In genomic region chr12:7677432-7677888, GRCh38 we compare ENCODE assay signal across 1 cellular context.
TF ChIP-seq lines count a peak whose summit lies in the region.

No MANE protein-coding gene starts in this region.

TF ChIP-seq in SK-N-SH, 30 proteins besides CTCF, POLR2A, EP300 and RAD21:
- peak; percentile 52 for TF ChIP-seq SMC3 (IDR thresholded peaks at IDR 0.05; ENCODE audit: low read depth, low read length)
